ENCODE assay signal across 9 cellular contexts in the genomic region with DNA sequence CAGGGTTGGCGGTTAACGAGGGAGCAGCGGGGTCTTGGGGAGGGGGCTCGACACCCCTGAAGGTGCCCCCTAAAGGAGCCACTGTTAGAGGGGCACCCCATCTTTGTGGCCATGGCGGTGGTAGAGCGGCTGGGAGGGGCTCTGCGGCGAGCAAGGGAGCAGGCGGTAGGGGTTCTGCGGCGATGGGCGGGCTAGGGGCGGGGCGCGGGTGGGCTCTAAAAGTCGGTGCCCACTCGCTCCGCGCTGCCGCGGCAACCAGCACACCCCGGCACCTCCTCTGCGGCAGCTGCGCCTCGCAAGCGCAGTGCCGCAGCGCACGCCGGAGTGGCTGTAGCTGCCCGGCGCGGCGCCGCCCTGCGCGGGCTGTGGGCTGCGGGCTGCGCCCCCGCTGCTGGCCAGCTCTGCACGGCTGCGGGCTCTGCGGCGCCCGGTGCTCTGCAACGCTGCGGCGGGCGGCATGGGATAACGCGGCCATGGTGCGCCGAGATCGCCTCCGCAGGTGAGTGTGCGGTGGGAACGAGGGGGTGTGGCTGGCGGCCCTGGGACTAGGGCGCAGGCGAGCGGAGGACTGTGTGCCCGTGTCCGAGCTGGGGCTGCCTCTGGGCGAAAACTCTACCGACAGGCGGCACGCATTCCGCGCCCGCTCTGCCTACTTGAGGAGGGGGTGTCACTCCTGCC. TPM values are rescaled to one million over a fixed set of nuclear protein-coding genes. Genes with fewer than 3 reads are reported as not detected.
DNase-seq lines count a peak whose midpoint lies in the region; ATAC-seq and TF ChIP-seq lines count a peak whose summit lies in the region.
"Had no signal": no experiment of that assay in that cellular context is flagged by ENCODE, and none has a peak within 500 bp of the region (broad histone marks: within the 10 kb centered on the region; RNA-seq: fewer than 3 reads in every experiment).

A gene with protein sequence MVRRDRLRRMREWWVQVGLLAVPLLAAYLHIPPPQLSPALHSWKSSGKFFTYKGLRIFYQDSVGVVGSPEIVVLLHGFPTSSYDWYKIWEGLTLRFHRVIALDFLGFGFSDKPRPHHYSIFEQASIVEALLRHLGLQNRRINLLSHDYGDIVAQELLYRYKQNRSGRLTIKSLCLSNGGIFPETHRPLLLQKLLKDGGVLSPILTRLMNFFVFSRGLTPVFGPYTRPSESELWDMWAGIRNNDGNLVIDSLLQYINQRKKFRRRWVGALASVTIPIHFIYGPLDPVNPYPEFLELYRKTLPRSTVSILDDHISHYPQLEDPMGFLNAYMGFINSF (plus strand): TSS at position 245 of the 678 bp plus-strand sequence. CDS start 229 bp downstream, at position 474.

- no peaks in the 10 kb centered on the region for H3K9me3 Mint-ChIP-seq in natural killer cell

- H3K4me3 ChIP-seq in SK-N-SH (ENCODE audit: low read depth in 2 of 2, low read length in 1 of 2) (peak within 1 kb of the TSS; percentile 53 to 58), esophagus (ENCODE audit: low read depth in 1 of 2, low read length in 2 of 2) (peak within 1 kb of the TSS; percentile 21 to 44)

- H3F3A ChIP-seq in SK-N-SH (replicated peaks; ENCODE audit: insufficient read depth) = peaks cover 18% of the 10 kb centered on the region

- H3K9me2 ChIP-seq in SK-N-SH = no peaks in the 10 kb centered on the region

- TF ChIP-seq RAD21 in SK-N-SH (IDR thresholded peaks at IDR 0.05; ENCODE audit: low read length) = no peak

- H3K4me1 Mint-ChIP-seq in natural killer cell = peaks cover under 1 to 19% of the 10 kb centered on the region in 2 donors

- intact Hi-C loops in natural killer cell (cut with micrococcal nuclease) = no loop called here

- DNase-seq in NCI-H2227 (lab: John Stamatoyannopoulos, UW; ENCODE audit: unreplicated experiment) = peak; percentile 75
- no peak for DNase-seq in NCI-H2227 treated with DMSO at 0.1 percent for 48 hours (lab: John Stamatoyannopoulos, UW)
- peak; percentile 80 for DNase-seq in SK-N-SH
- no peak for DNase-seq in natural killer cell
- no peak for DNase-seq in activated CD4-positive, alpha-beta T cell treated with anti-CD3 and anti-CD28 coated beads for 48 hours
- DNase-seq: DND-41 had no signal

- no peaks in the 10 kb centered on the region for H3K36me3 Mint-ChIP-seq in natural killer cell

- H3K27ac Mint-ChIP-seq in natural killer cell = no peak within 1 kb of the TSS

- H3K4me1 ChIP-seq in SK-N-SH (ENCODE audit: control insufficient read depth in 1 of 2, insufficient read depth in 2 of 2, low read depth in 1 of 2, low read length in 1 of 2) = peaks cover 5 to 17% of the 10 kb centered on the region in 2 experiments
- H3K4me1 ChIP-seq in esophagus (ENCODE audit: control insufficient read depth in 2 of 2, insufficient read depth in 2 of 2, low read length in 1 of 2) = peaks cover 4 to 5% of the 10 kb centered on the region in 2 donors

- TF ChIP-seq CTCF in SK-N-SH (IDR thresholded peaks at IDR 0.05) = no peak; the same call in 1 of the 2 replicates
- TF ChIP-seq CTCF in natural killer cell (IDR thresholded peaks at IDR 0.05) = no peak

- H3K4me2 ChIP-seq in SK-N-SH = peak within 1 kb of the TSS; percentile 63

- no peaks in the 10 kb centered on the region for H3K79me2 ChIP-seq in SK-N-SH (ENCODE audit: insufficient read depth)

- H3K27ac ChIP-seq in SK-N-SH (ENCODE audit: low read depth in 2 of 2, low read length in 1 of 2) (peak within 1 kb of the TSS in 1 of 2 experiments; percentile 51; a peak in 2 of 4 replicates), esophagus (ENCODE audit: low read depth in 2 of 2, low read length in 1 of 2) (no peak within 1 kb of the TSS)

- H3K27me3 ChIP-seq in SK-N-SH (ENCODE audit: insufficient read depth) (no peaks in the 10 kb centered on the region), esophagus (ENCODE audit: control insufficient read depth in 1 of 2, insufficient read depth in 2 of 2, low read length in 2 of 2) (no peaks in the 10 kb centered on the region)

- no peaks in the 10 kb centered on the region for H3K9me3 ChIP-seq in SK-N-SH
- H3K9me3 ChIP-seq in esophagus (ENCODE audit: control insufficient read depth in 2 of 2, insufficient read depth in 1 of 2, low read depth in 1 of 2, low read length in 1 of 2) = peaks cover 0 to 3% of the 10 kb centered on the region in 2 donors

- WGBS in SK-N-SH (ENCODE audit: low lambda C conversion rate) = 73% methylated on average over 58 of the region's 70 CpGs
- WGBS in esophagus, 2 donors = 55% methylated on average over 50 to 70 of the region's 70 CpGs

- H3K36me3 ChIP-seq in SK-N-SH (replicated peaks in 1 of 2; ENCODE audit: control insufficient read depth in 1 of 2, insufficient read depth in 2 of 2, low read length in 1 of 2) = peaks cover 0 to 9% of the 10 kb centered on the region in 2 experiments
- no peaks in the 10 kb centered on the region for H3K36me3 ChIP-seq in esophagus (ENCODE audit: control insufficient read depth in 2 of 2, insufficient read depth in 2 of 2, low read length in 1 of 2)

- H2AFZ ChIP-seq in SK-N-SH (ENCODE audit: low read depth) = peak within 1 kb of the TSS; percentile 69; the same call in 1 of the 2 replicates

- TF ChIP-seq EP300 in SK-N-SH (IDR thresholded peaks at IDR 0.05; ENCODE audit: borderline replicate concordance in 1 of 2, low read depth in 1 of 2, low read length in 1 of 2) = no peak

- H3K9ac ChIP-seq in SK-N-SH = peak within 1 kb of the TSS; percentile 30; the same call in 1 of the 2 replicates

- POLR2A ChIA-PET in SK-N-SH (lab: Yijun Ruan, JAX) = no interaction called here

- peak within 1 kb of the TSS; percentile 48 for H3K4me3 Mint-ChIP-seq in natural killer cell

- ATAC-seq in natural killer cell = peak in 2 of 3 donors; percentile 46 to 50
- ATAC-seq in GM21515 (IDR thresholded peaks at IDR 0.05; ENCODE audit: unreplicated experiment) = no peak
- ATAC-seq in HG03354 (IDR thresholded peaks at IDR 0.05; ENCODE audit: poor library complexity, severe bottlenecking, unreplicated experiment) = no peak

- CTCF ChIA-PET in SK-N-SH (lab: Yijun Ruan, JAX) = interaction anchor here (1.0 to 1.1 kb wide), 2 partner anchors 12 to 214 kb away, joined by 5 read pairs; no protein-coding TSS in a partner anchor

- H3K27me3 Mint-ChIP-seq in natural killer cell (ENCODE audit: low read depth in 2 of 2) = peaks cover 41 to 55% of the 10 kb centered on the region in 2 donors

- H4K20me1 ChIP-seq in SK-N-SH (ENCODE audit: insufficient read depth) = no peaks in the 10 kb centered on the region

TF ChIP-seq in SK-N-SH, 30 proteins besides CTCF, POLR2A, EP300 and RAD21:
- TF ChIP-seq POLR2AphosphoS5 (IDR thresholded peaks at IDR 0.05; ENCODE audit: low read depth, low read length) (0 out of 2 replicates have a peak, but pooled peaks have one; percentile 35), NRF1 (IDR thresholded peaks at IDR 0.05; ENCODE audit: low read depth, low read length) (0 out of 2 replicates have a peak, but pooled peaks have one; percentile 40), SIN3A (IDR thresholded peaks at IDR 0.05; ENCODE audit: borderline replicate concordance, low read depth, low read length) (no peak)

RNA-seq across cellular contexts. Expression of the gene that starts here (rescaled TPM):
- polyA plus RNA-seq in SK-N-SH (2012; rRNA removed) = 36.7 and 49.9 TPM in 2 replicates
- polyA plus RNA-seq in SK-N-SH (2012; cell fraction: cytosol; rRNA removed) = 49.1 and 63.8 TPM in 2 replicates
- 26.3 and 29.5 TPM in 2 replicates for polyA plus RNA-seq in SK-N-SH (2012; cell fraction: nucleus; rRNA removed)
- 1 to 10 TPM; 4.8 to 8.6 TPM for polyA plus RNA-seq in esophagus
- 1 to 10 TPM in 1 of 3 donors, under 1 TPM in 2; 0.55 to 2.2 (median 0.70) TPM for total RNA-seq in natural killer cell

Comparison
In these comparisons a context has a peak if more than half of its experiments do, and no peak if none do; other contexts are left out.
1. DNase-seq: peak in NCI-H2227 (single experiment) and SK-N-SH (single experiment); none in NCI-H2227 treated with DMSO at 0.1 percent for 48 hours (single experiment), natural killer cell (single experiment) and activated CD4-positive, alpha-beta T cell treated with anti-CD3 and anti-CD28 coated beads for 48 hours (single experiment).
2. ATAC-seq: peak in natural killer cell (2 of 3); none in GM21515 (single experiment) and HG03354 (single experiment).